Comparison of ENCODE assay signal across 9 cellular contexts in the genomic region with DNA sequence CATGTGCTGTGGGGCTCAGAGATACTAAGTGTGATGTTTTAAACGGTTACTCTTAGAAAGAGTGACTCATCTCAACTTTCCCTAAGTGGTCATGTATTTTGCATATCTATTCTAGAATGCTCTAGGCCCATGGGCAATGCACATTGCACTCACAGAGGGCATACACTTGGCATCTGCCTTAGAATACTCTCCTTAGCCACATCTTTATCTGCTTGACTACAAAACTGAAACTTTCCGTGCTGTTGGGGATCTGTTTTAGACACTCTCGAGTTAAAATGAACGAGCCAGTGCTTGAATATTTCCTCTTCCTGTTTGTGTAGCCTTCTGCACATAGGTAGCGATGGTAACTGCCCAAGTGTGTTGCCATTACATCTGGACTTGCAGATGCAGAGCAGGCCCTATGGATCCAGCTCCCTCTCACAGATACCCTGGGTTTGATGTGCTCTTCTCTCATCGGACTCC.
DNase-seq lines count a peak whose midpoint lies in the region; ATAC-seq, FAIRE-seq and TF ChIP-seq lines count a peak whose summit lies in the region.
"Had no signal": no experiment of that assay in that cellular context is flagged by ENCODE, and none has a peak within 500 bp of the region (broad histone marks: within the 10 kb centered on the region; RNA-seq: fewer than 3 reads in every experiment).

No MANE protein-coding gene starts in this region.

- peak; percentile 94 for FAIRE-seq in GM12891 (lab: Jason Lieb, UNC)

- peak overlapping the region; percentile 82 for H3K27ac Mint-ChIP-seq in activated naive CD4-positive, alpha-beta T cell treated with anti-CD3 and anti-CD28 coated beads, Interleukin-2, amount 10 ng/mL, durations not matched to agents 7 days and 5 days
- H3K27ac Mint-ChIP-seq: nephron had no signal

- no peak overlapping the region for H3K4me3 Mint-ChIP-seq in activated naive CD4-positive, alpha-beta T cell treated with anti-CD3 and anti-CD28 coated beads, Interleukin-2, amount 10 ng/mL, durations not matched to agents 7 days and 5 days
- H3K4me3 Mint-ChIP-seq: nephron had no signal

- no peaks in the 10 kb centered on the region for H3K27me3 Mint-ChIP-seq in activated naive CD4-positive, alpha-beta T cell treated with anti-CD3 and anti-CD28 coated beads, Interleukin-2, amount 10 ng/mL, durations not matched to agents 7 days and 5 days

- DNase-seq in GM12891 (ENCODE audit: insufficient read length, low spot score) = no peak
- DNase-seq in activated naive CD4-positive, alpha-beta T cell treated with anti-CD3 and anti-CD28 coated beads, Interleukin-2, amount 10 ng/mL, durations not matched to agents 7 days and 5 days = no peak
- DNase-seq in epidermal melanocyte (ENCODE audit: insufficient read length, low spot score) = no peak
- DNase-seq in activated CD4-positive, CD25-positive, alpha-beta regulatory T cell treated with anti-CD3 and anti-CD28 coated beads, Interleukin-2, amount 50 U/mL, for 72 hours = no peak
- DNase-seq in DMS 273 treated with DMSO at 0.1 percent for 48 hours (lab: John Stamatoyannopoulos, UW) = no peak

- ATAC-seq in GM19468 (IDR thresholded peaks at IDR 0.05; ENCODE audit: extremely low read depth, unreplicated experiment) (peak; percentile 80), HG03175 (IDR thresholded peaks at IDR 0.05; ENCODE audit: unreplicated experiment) (peak; percentile 87), SK-N-SH treated with all-trans-retinoic acid at 6 μM for 48 hours (no peak)

- H3K4me1 Mint-ChIP-seq in activated naive CD4-positive, alpha-beta T cell treated with anti-CD3 and anti-CD28 coated beads, Interleukin-2, amount 10 ng/mL, durations not matched to agents 7 days and 5 days = peaks cover 33% of the 10 kb centered on the region

- CTCF ChIA-PET in activated naive CD4-positive, alpha-beta T cell treated with anti-CD3 and anti-CD28 coated beads, Interleukin-2, amount 10 ng/mL, durations not matched to agents 7 days and 5 days (lab: Charles Lee) = no interaction called here

- no peak for TF ChIP-seq POLR2A in GM12891 (IDR thresholded peaks at IDR 0.05; ENCODE audit: low read depth, low read length)

- peaks cover 4% of the 10 kb centered on the region for H3K9me3 Mint-ChIP-seq in activated naive CD4-positive, alpha-beta T cell treated with anti-CD3 and anti-CD28 coated beads, Interleukin-2, amount 10 ng/mL, durations not matched to agents 7 days and 5 days

- H3K36me3 Mint-ChIP-seq in activated naive CD4-positive, alpha-beta T cell treated with anti-CD3 and anti-CD28 coated beads, Interleukin-2, amount 10 ng/mL, durations not matched to agents 7 days and 5 days = peaks cover 8% of the 10 kb centered on the region

TF ChIP-seq in GM12891, 5 proteins besides CTCF, POLR2A, EP300 and RAD21:
- peak; percentile 98 for TF ChIP-seq POU2F2 (IDR thresholded peaks at IDR 0.05; ENCODE audit: low read depth, low read length)
- peak; percentile 67 for TF ChIP-seq SPI1 (IDR thresholded peaks at IDR 0.05; ENCODE audit: low read depth, low read length)
- TF ChIP-seq PAX5 (IDR thresholded peaks at IDR 0.05; ENCODE audit: insufficient read depth, low read length, severe bottlenecking) = no peak
- no peak for TF ChIP-seq POLR2AphosphoS5 (IDR thresholded peaks at IDR 0.05; ENCODE audit: low read depth, low read length)
TF ChIP-seq in GM12891: peak in this region for 2.

TF ChIP-seq in SK-N-SH treated with all-trans-retinoic acid at 6 μM for 48 hours, 23 proteins besides CTCF, POLR2A, EP300 and RAD21:
- TF ChIP-seq ISL1 (CRISPR knock-in tag; IDR thresholded peaks at IDR 0.05) (no peak), ZNF8 (CRISPR knock-in tag; IDR thresholded peaks at IDR 0.05) (no peak), SNAI2 (CRISPR knock-in tag; IDR thresholded peaks at IDR 0.05) (no peak), BACH2 (CRISPR knock-in tag; IDR thresholded peaks at IDR 0.05; ENCODE audit: borderline replicate concordance) (no peak), PPARA (CRISPR knock-in tag; IDR thresholded peaks at IDR 0.05; ENCODE audit: borderline replicate concordance) (no peak), ZC3H10 (CRISPR knock-in tag; IDR thresholded peaks at IDR 0.05) (no peak), ARNTL (CRISPR knock-in tag; IDR thresholded peaks at IDR 0.05; ENCODE audit: borderline replicate concordance, low read depth) (no peak), ZNF70 (CRISPR knock-in tag; IDR thresholded peaks at IDR 0.05) (no peak), TOX (CRISPR knock-in tag; IDR thresholded peaks at IDR 0.05; ENCODE audit: borderline replicate concordance) (no peak)
- TF ChIP-seq, protein P1, sequence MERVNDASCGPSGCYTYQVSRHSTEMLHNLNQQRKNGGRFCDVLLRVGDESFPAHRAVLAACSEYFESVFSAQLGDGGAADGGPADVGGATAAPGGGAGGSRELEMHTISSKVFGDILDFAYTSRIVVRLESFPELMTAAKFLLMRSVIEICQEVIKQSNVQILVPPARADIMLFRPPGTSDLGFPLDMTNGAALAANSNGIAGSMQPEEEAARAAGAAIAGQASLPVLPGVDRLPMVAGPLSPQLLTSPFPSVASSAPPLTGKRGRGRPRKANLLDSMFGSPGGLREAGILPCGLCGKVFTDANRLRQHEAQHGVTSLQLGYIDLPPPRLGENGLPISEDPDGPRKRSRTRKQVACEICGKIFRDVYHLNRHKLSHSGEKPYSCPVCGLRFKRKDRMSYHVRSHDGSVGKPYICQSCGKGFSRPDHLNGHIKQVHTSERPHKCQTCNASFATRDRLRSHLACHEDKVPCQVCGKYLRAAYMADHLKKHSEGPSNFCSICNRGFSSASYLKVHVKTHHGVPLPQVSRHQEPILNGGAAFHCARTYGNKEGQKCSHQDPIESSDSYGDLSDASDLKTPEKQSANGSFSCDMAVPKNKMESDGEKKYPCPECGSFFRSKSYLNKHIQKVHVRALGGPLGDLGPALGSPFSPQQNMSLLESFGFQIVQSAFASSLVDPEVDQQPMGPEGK (CRISPR knock-in tag; IDR thresholded peaks at IDR 0.05; ENCODE audit: borderline replicate concordance) = no peak
- TF ChIP-seq, protein P2, sequence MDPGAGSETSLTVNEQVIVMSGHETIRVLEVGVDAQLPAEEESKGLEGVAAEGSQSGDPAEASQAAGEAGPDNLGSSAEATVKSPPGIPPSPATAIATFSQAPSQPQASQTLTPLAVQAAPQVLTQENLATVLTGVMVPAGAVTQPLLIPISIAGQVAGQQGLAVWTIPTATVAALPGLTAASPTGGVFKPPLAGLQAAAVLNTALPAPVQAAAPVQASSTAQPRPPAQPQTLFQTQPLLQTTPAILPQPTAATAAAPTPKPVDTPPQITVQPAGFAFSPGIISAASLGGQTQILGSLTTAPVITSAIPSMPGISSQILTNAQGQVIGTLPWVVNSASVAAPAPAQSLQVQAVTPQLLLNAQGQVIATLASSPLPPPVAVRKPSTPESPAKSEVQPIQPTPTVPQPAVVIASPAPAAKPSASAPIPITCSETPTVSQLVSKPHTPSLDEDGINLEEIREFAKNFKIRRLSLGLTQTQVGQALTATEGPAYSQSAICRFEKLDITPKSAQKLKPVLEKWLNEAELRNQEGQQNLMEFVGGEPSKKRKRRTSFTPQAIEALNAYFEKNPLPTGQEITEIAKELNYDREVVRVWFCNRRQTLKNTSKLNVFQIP (CRISPR knock-in tag; IDR thresholded peaks at IDR 0.05; ENCODE audit: borderline replicate concordance, low read depth) = no peak
- TF ChIP-seq, protein P3, sequence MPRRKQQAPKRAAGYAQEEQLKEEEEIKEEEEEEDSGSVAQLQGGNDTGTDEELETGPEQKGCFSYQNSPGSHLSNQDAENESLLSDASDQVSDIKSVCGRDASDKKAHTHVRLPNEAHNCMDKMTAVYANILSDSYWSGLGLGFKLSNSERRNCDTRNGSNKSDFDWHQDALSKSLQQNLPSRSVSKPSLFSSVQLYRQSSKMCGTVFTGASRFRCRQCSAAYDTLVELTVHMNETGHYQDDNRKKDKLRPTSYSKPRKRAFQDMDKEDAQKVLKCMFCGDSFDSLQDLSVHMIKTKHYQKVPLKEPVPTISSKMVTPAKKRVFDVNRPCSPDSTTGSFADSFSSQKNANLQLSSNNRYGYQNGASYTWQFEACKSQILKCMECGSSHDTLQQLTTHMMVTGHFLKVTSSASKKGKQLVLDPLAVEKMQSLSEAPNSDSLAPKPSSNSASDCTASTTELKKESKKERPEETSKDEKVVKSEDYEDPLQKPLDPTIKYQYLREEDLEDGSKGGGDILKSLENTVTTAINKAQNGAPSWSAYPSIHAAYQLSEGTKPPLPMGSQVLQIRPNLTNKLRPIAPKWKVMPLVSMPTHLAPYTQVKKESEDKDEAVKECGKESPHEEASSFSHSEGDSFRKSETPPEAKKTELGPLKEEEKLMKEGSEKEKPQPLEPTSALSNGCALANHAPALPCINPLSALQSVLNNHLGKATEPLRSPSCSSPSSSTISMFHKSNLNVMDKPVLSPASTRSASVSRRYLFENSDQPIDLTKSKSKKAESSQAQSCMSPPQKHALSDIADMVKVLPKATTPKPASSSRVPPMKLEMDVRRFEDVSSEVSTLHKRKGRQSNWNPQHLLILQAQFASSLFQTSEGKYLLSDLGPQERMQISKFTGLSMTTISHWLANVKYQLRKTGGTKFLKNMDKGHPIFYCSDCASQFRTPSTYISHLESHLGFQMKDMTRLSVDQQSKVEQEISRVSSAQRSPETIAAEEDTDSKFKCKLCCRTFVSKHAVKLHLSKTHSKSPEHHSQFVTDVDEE (CRISPR knock-in tag; IDR thresholded peaks at IDR 0.05) = no peak
